1 cellular context compared by ENCODE assay signal in genomic region chr19:41264581-41265375, GRCh38.
A peak's percentile ranks its signal among the peaks of the same experiment; 100 is the strongest.
TF ChIP-seq lines count a peak whose summit lies in the region.

No MANE protein-coding gene starts in this region.

TF ChIP-seq in H1, 55 proteins besides CTCF, POLR2A, EP300 and RAD21:
- TF ChIP-seq HDAC6 (IDR thresholded peaks at IDR 0.05; ENCODE audit: low read depth, low read length) = no peak
- TF ChIP-seq SP2 (IDR thresholded peaks at IDR 0.05; ENCODE audit: low read length) = no peak
- no peak for TF ChIP-seq KDM1A (IDR thresholded peaks at IDR 0.05; ENCODE audit: borderline replicate concordance, low read length)
- TF ChIP-seq TAF7 (optimal IDR thresholded peaks at IDR 0.05; ENCODE audit: borderline replicate concordance, low read depth, low read length) = peak; percentile 13
- TF ChIP-seq SP1 (IDR thresholded peaks at IDR 0.05; ENCODE audit: low read depth, low read length) = no peak
- TF ChIP-seq YY1 (IDR thresholded peaks at IDR 0.05; ENCODE audit: low read depth, low read length) = no peak
- TF ChIP-seq KDM4A (IDR thresholded peaks at IDR 0.05; ENCODE audit: low read depth, low read length, severe bottlenecking) = no peak
- no peak for TF ChIP-seq RFX5 (IDR thresholded peaks at IDR 0.05; ENCODE audit: borderline replicate concordance, low read depth, low read length)
- no peak for TF ChIP-seq BACH1 (IDR thresholded peaks at IDR 0.05; ENCODE audit: low read length)
- TF ChIP-seq FOSL1 (IDR thresholded peaks at IDR 0.05; ENCODE audit: insufficient read depth, low read depth, low read length) = no peak
- TF ChIP-seq, protein P1, sequence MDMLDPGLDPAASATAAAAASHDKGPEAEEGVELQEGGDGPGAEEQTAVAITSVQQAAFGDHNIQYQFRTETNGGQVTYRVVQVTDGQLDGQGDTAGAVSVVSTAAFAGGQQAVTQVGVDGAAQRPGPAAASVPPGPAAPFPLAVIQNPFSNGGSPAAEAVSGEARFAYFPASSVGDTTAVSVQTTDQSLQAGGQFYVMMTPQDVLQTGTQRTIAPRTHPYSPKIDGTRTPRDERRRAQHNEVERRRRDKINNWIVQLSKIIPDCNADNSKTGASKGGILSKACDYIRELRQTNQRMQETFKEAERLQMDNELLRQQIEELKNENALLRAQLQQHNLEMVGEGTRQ (IDR thresholded peaks at IDR 0.05; ENCODE audit: low read length) = no peak
- TF ChIP-seq EGR1 (IDR thresholded peaks at IDR 0.05; ENCODE audit: borderline replicate concordance, low read depth, low read length) = no peak
- no peak for TF ChIP-seq SUZ12 (IDR thresholded peaks at IDR 0.05; ENCODE audit: low read length)
- TF ChIP-seq CBX5 (IDR thresholded peaks at IDR 0.05; ENCODE audit: low read depth, low read length) = no peak
- TF ChIP-seq KDM5A (IDR thresholded peaks at IDR 0.05; ENCODE audit: low read length) = no peak
- peak in 1 of 2 experiments; percentile 42; a peak in 1 of 4 replicates for TF ChIP-seq HDAC2 (IDR thresholded peaks at IDR 0.05; ENCODE audit: borderline replicate concordance in 1 of 2, low read depth in 2 of 2, low read length in 2 of 2)
- TF ChIP-seq ASH2L (IDR thresholded peaks at IDR 0.05; ENCODE audit: low read length) = peak; percentile 50
- no peak for TF ChIP-seq CTBP2 (IDR thresholded peaks at IDR 0.05; ENCODE audit: borderline replicate concordance, insufficient read depth, insufficient read length, low read length)
- no peak for TF ChIP-seq RNF2 (IDR thresholded peaks at IDR 0.05; ENCODE audit: borderline replicate concordance, low read depth, low read length, missing control alignments, poor library complexity, severe bottlenecking)
- TF ChIP-seq CHD2 (IDR thresholded peaks at IDR 0.05; ENCODE audit: low read length) = no peak
- TF ChIP-seq, protein P2, sequence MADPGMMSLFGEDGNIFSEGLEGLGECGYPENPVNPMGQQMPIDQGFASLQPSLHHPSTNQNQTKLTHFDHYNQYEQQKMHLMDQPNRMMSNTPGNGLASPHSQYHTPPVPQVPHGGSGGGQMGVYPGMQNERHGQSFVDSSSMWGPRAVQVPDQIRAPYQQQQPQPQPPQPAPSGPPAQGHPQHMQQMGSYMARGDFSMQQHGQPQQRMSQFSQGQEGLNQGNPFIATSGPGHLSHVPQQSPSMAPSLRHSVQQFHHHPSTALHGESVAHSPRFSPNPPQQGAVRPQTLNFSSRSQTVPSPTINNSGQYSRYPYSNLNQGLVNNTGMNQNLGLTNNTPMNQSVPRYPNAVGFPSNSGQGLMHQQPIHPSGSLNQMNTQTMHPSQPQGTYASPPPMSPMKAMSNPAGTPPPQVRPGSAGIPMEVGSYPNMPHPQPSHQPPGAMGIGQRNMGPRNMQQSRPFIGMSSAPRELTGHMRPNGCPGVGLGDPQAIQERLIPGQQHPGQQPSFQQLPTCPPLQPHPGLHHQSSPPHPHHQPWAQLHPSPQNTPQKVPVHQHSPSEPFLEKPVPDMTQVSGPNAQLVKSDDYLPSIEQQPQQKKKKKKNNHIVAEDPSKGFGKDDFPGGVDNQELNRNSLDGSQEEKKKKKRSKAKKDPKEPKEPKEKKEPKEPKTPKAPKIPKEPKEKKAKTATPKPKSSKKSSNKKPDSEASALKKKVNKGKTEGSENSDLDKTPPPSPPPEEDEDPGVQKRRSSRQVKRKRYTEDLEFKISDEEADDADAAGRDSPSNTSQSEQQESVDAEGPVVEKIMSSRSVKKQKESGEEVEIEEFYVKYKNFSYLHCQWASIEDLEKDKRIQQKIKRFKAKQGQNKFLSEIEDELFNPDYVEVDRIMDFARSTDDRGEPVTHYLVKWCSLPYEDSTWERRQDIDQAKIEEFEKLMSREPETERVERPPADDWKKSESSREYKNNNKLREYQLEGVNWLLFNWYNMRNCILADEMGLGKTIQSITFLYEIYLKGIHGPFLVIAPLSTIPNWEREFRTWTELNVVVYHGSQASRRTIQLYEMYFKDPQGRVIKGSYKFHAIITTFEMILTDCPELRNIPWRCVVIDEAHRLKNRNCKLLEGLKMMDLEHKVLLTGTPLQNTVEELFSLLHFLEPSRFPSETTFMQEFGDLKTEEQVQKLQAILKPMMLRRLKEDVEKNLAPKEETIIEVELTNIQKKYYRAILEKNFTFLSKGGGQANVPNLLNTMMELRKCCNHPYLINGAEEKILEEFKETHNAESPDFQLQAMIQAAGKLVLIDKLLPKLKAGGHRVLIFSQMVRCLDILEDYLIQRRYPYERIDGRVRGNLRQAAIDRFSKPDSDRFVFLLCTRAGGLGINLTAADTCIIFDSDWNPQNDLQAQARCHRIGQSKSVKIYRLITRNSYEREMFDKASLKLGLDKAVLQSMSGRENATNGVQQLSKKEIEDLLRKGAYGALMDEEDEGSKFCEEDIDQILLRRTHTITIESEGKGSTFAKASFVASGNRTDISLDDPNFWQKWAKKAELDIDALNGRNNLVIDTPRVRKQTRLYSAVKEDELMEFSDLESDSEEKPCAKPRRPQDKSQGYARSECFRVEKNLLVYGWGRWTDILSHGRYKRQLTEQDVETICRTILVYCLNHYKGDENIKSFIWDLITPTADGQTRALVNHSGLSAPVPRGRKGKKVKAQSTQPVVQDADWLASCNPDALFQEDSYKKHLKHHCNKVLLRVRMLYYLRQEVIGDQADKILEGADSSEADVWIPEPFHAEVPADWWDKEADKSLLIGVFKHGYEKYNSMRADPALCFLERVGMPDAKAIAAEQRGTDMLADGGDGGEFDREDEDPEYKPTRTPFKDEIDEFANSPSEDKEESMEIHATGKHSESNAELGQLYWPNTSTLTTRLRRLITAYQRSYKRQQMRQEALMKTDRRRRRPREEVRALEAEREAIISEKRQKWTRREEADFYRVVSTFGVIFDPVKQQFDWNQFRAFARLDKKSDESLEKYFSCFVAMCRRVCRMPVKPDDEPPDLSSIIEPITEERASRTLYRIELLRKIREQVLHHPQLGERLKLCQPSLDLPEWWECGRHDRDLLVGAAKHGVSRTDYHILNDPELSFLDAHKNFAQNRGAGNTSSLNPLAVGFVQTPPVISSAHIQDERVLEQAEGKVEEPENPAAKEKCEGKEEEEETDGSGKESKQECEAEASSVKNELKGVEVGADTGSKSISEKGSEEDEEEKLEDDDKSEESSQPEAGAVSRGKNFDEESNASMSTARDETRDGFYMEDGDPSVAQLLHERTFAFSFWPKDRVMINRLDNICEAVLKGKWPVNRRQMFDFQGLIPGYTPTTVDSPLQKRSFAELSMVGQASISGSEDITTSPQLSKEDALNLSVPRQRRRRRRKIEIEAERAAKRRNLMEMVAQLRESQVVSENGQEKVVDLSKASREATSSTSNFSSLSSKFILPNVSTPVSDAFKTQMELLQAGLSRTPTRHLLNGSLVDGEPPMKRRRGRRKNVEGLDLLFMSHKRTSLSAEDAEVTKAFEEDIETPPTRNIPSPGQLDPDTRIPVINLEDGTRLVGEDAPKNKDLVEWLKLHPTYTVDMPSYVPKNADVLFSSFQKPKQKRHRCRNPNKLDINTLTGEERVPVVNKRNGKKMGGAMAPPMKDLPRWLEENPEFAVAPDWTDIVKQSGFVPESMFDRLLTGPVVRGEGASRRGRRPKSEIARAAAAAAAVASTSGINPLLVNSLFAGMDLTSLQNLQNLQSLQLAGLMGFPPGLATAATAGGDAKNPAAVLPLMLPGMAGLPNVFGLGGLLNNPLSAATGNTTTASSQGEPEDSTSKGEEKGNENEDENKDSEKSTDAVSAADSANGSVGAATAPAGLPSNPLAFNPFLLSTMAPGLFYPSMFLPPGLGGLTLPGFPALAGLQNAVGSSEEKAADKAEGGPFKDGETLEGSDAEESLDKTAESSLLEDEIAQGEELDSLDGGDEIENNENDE (IDR thresholded peaks at IDR 0.05; ENCODE audit: insufficient replicate concordance, low read length) = no peak
- no peak for TF ChIP-seq EZH2 (IDR thresholded peaks at IDR 0.05; ENCODE audit: low read depth, low read length, severe bottlenecking)
- no peak for TF ChIP-seq SP4 (IDR thresholded peaks at IDR 0.05; ENCODE audit: low read length)
- no peak for TF ChIP-seq CEBPB (IDR thresholded peaks at IDR 0.05; ENCODE audit: low read depth, low read length)
- TF ChIP-seq JUND (IDR thresholded peaks at IDR 0.05; ENCODE audit: low read length) = no peak
- TF ChIP-seq NRF1 (IDR thresholded peaks at IDR 0.05; ENCODE audit: low read depth, low read length) = no peak
- no peak for TF ChIP-seq CHD1 (IDR thresholded peaks at IDR 0.05; ENCODE audit: low read depth, low read length)
- no peak for TF ChIP-seq CBX8 (IDR thresholded peaks at IDR 0.05; ENCODE audit: borderline replicate concordance, low read depth, low read length)
- no peak for TF ChIP-seq TCF12 (IDR thresholded peaks at IDR 0.05; ENCODE audit: low read depth, low read length)
- TF ChIP-seq ATF3 (IDR thresholded peaks at IDR 0.05; ENCODE audit: insufficient read depth, low read depth, low read length) = no peak
- TF ChIP-seq GABPA (IDR thresholded peaks at IDR 0.05; ENCODE audit: borderline replicate concordance, insufficient read depth, low read length) = no peak
- TF ChIP-seq POU5F1 (IDR thresholded peaks at IDR 0.05; ENCODE audit: low read depth, low read length) = no peak
- TF ChIP-seq RXRA (IDR thresholded peaks at IDR 0.05; ENCODE audit: insufficient read depth, low read depth, low read length) = no peak
- no peak for TF ChIP-seq MAFK (IDR thresholded peaks at IDR 0.05; ENCODE audit: low read depth, low read length)
- TF ChIP-seq BRCA1 (IDR thresholded peaks at IDR 0.05; ENCODE audit: low read depth, low read length) = no peak
- no peak for TF ChIP-seq NANOG (IDR thresholded peaks at IDR 0.05; ENCODE audit: insufficient read depth, low read depth, low read length, poor library complexity, severe bottlenecking)
- TF ChIP-seq BCL11A (IDR thresholded peaks at IDR 0.05; ENCODE audit: low read depth in 2 of 2, low read length in 2 of 2) = no peak
- peak; percentile 75; the same call in 1 of the 2 replicates for TF ChIP-seq PHF8 (conservative IDR thresholded peaks at IDR 0.05; ENCODE audit: low read depth, low read length)
- TF ChIP-seq TAF1 (IDR thresholded peaks at IDR 0.05; ENCODE audit: low read depth, low read length) = peak; percentile 68; the same call in 1 of the 2 replicates
- no peak for TF ChIP-seq JUN (IDR thresholded peaks at IDR 0.05; ENCODE audit: low read depth, low read length)
- TF ChIP-seq SIRT6 (IDR thresholded peaks at IDR 0.05; ENCODE audit: low read length) = no peak
- peak; percentile 49; the same call in 1 of the 2 replicates for TF ChIP-seq POLR2AphosphoS5 (IDR thresholded peaks at IDR 0.05; ENCODE audit: low read depth, low read length)
- TF ChIP-seq SIN3A (conservative IDR thresholded peaks at IDR 0.05 in 1 of 2, IDR thresholded peaks at IDR 0.05 in 1 of 2; ENCODE audit: low read depth in 1 of 2, low read length in 2 of 2) = no peak; a peak in 1 of 4 replicates
- TF ChIP-seq ZNF274 (IDR thresholded peaks at IDR 0.05; ENCODE audit: borderline replicate concordance, extremely low read depth, low read length) = no peak
- TF ChIP-seq TBP (IDR thresholded peaks at IDR 0.05; ENCODE audit: low read depth, low read length) = peak; percentile 12
- TF ChIP-seq RBBP5 (IDR thresholded peaks at IDR 0.05; ENCODE audit: borderline replicate concordance, low read depth, low read length) = 0 out of 2 replicates have a peak, but pooled peaks have one; percentile 34
- no peak for TF ChIP-seq GTF2F1 (IDR thresholded peaks at IDR 0.05; ENCODE audit: borderline replicate concordance, low read depth, low read length)
- no peak for TF ChIP-seq TEAD4 (IDR thresholded peaks at IDR 0.05; ENCODE audit: low read depth, low read length)
- TF ChIP-seq, protein P3, sequence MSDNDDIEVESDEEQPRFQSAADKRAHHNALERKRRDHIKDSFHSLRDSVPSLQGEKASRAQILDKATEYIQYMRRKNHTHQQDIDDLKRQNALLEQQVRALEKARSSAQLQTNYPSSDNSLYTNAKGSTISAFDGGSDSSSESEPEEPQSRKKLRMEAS (IDR thresholded peaks at IDR 0.05) = no peak
- no peak for TF ChIP-seq SRF (IDR thresholded peaks at IDR 0.05; ENCODE audit: low read depth, low read length)
- no peak for TF ChIP-seq SAP30 (IDR thresholded peaks at IDR 0.05; ENCODE audit: insufficient read depth, insufficient replicate concordance, low read length)
- TF ChIP-seq, protein P4, sequence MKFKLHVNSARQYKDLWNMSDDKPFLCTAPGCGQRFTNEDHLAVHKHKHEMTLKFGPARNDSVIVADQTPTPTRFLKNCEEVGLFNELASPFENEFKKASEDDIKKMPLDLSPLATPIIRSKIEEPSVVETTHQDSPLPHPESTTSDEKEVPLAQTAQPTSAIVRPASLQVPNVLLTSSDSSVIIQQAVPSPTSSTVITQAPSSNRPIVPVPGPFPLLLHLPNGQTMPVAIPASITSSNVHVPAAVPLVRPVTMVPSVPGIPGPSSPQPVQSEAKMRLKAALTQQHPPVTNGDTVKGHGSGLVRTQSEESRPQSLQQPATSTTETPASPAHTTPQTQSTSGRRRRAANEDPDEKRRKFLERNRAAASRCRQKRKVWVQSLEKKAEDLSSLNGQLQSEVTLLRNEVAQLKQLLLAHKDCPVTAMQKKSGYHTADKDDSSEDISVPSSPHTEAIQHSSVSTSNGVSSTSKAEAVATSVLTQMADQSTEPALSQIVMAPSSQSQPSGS (IDR thresholded peaks at IDR 0.05; ENCODE audit: low read length) = no peak
